ENCODE assay signal across 34 cellular contexts in the genomic region with DNA sequence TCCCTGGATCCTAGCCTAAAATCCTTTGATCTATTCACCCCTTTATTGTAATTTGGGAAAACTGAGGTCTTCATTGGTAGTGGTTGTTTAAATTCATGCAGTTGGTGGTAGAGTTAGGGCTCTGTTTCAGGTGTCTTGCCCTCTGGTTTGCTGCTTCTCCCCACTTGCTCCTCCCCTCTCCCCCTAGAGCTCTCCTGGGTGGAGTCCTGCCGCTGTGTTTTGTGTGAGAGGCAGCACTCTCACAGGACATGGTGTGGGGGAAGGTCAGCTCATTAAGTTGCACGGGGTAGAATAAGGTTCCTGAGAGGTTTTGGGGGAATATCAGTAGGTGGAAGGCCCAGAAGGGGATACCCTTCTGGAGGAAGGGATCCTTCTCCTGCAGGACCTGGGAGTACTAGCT.
"Had no signal": no experiment of that assay in that cellular context is flagged by ENCODE, and none has a peak within 500 bp of the region (broad histone marks: within the 10 kb centered on the region; RNA-seq: fewer than 3 reads in every experiment).

No MANE protein-coding gene starts in this region.

- H3K4me3 Mint-ChIP-seq: activated CD4-positive, alpha-beta memory T cell treated with anti-CD3 and anti-CD28 coated beads, Interleukin-2, amount 10 ng/mL, durations not matched to agents 7 days and 5 days; activated CD4-positive, alpha-beta T cell treated with anti-CD3 and anti-CD28 coated beads for 36 hours; activated CD4-positive, alpha-beta T cell treated with anti-CD3 and anti-CD28 coated beads, Interleukin-2, amount 10 ng/mL, durations not matched to agents 7 days and 5 days; activated naive CD8-positive, alpha-beta T cell; activated T-cell treated with anti-CD3 and anti-CD28 coated beads, Interleukin-2, amount 50 U/mL, for 4 hours; activated T-helper 17 cell treated with anti-CD3 and anti-CD28 coated beads, Interleukin-2, amount 50 U/mL, for 72 hours; central memory CD8-positive, alpha-beta T cell; dendritic cell treated with granulocyte-macrophage colony-stimulating factor and Interleukin-4, amounts not matched to agents 40 ng/mL and 50 ng/mL, for 4 days; endodermal cell; T-helper 17 cell; T-helper 2 cell treated with Interferon-gamma antibody and Interleukin-4, amounts not matched to agents 5 μg/mL and 100 μg/mL, for 36 hours had no signal

- DNase-seq: activated CD4-positive, alpha-beta memory T cell treated with anti-CD3 and anti-CD28 coated beads, Interleukin-2, amount 10 ng/mL, durations not matched to agents 7 days and 5 days; activated CD4-positive, alpha-beta T cell treated with anti-CD3 and anti-CD28 coated beads for 36 hours; activated CD4-positive, alpha-beta T cell treated with anti-CD3 and anti-CD28 coated beads, Interleukin-2, amount 10 ng/mL, durations not matched to agents 7 days and 5 days; activated CD4-positive, alpha-beta T cell treated with anti-CD3 and anti-CD28 coated beads, Interleukin-2, amount 50 U/mL, for 4 hours; activated CD4-positive, CD25-positive, alpha-beta regulatory T cell; activated CD4-positive, CD25-positive, alpha-beta regulatory T cell treated with anti-CD3 and anti-CD28 coated beads, Interleukin-2, amount 50 U/mL, for 72 hours; activated CD8-positive, alpha-beta memory T cell treated with anti-CD3 and anti-CD28 coated beads for 24 hours; activated effector memory CD4-positive, alpha-beta T cell treated with Interleukin-2 at 50 U/mL for 16 hours; activated gamma-delta T cell treated with Interleukin-2 at 50 U/mL for 16 hours; activated naive CD4-positive, alpha-beta T cell treated with anti-CD3 and anti-CD28 coated beads, Interleukin-2, amount 50 U/mL, for 16 hours; activated naive CD4-positive, alpha-beta T cell treated with Interleukin-2 at 50 U/mL for 16 hours; activated T-cell treated with anti-CD3 and anti-CD28 coated beads, Interleukin-2, amount 50 U/mL, for 4 hours; amniotic stem cell; anterior cingulate cortex; brain microvascular endothelial cell; dorsolateral prefrontal cortex; effector memory CD4-positive, alpha-beta T cell; endodermal cell; foreskin fibroblast; heart left ventricle; T-helper 1 cell; T-helper 17 cell; T1000; WERI-Rb-1 had no signal

- ATAC-seq: activated CD4-positive, alpha-beta T cell treated with anti-CD3 and anti-CD28 coated beads for 36 hours; activated T-cell treated with anti-CD3 and anti-CD28 coated beads, Interleukin-2, amount 50 U/mL, for 4 hours; activated T-helper 17 cell treated with anti-CD3 and anti-CD28 coated beads, Interleukin-2, amount 50 U/mL, for 72 hours; esophagus mucosa; heart left ventricle; T-helper 17 cell had no signal

- H3K9me3 Mint-ChIP-seq: activated CD4-positive, alpha-beta memory T cell treated with anti-CD3 and anti-CD28 coated beads, Interleukin-2, amount 10 ng/mL, durations not matched to agents 7 days and 5 days; activated CD4-positive, alpha-beta T cell treated with anti-CD3 and anti-CD28 coated beads, Interleukin-2, amount 10 ng/mL, durations not matched to agents 7 days and 5 days; central memory CD8-positive, alpha-beta T cell; dendritic cell treated with granulocyte-macrophage colony-stimulating factor and Interleukin-4, amounts not matched to agents 40 ng/mL and 50 ng/mL, for 4 days had no signal

- H3K4me1 Mint-ChIP-seq: activated CD4-positive, alpha-beta memory T cell treated with anti-CD3 and anti-CD28 coated beads, Interleukin-2, amount 10 ng/mL, durations not matched to agents 7 days and 5 days; activated CD4-positive, alpha-beta T cell treated with anti-CD3 and anti-CD28 coated beads for 36 hours; activated CD4-positive, alpha-beta T cell treated with anti-CD3 and anti-CD28 coated beads, Interleukin-2, amount 10 ng/mL, durations not matched to agents 7 days and 5 days; activated T-helper 17 cell treated with anti-CD3 and anti-CD28 coated beads, Interleukin-2, amount 50 U/mL, for 72 hours; central memory CD8-positive, alpha-beta T cell; T-helper 17 cell had no signal

- H3K27me3 ChIP-seq: brain microvascular endothelial cell had no signal

- FAIRE-seq: astrocyte, bronchial epithelial cell, frontal cortex had no signal

- H3K36me3 Mint-ChIP-seq: activated naive CD8-positive, alpha-beta T cell had no signal

- H3K36me3 ChIP-seq: brain microvascular endothelial cell, heart left ventricle, WERI-Rb-1 had no signal

- H3K4me1 ChIP-seq: heart left ventricle had no signal

- H3K4me3 ChIP-seq: coronary artery, dorsolateral prefrontal cortex, heart left ventricle had no signal

- H3K27ac Mint-ChIP-seq: activated CD4-positive, alpha-beta memory T cell treated with anti-CD3 and anti-CD28 coated beads, Interleukin-2, amount 10 ng/mL, durations not matched to agents 7 days and 5 days; activated CD4-positive, alpha-beta T cell treated with anti-CD3 and anti-CD28 coated beads for 36 hours; activated CD4-positive, alpha-beta T cell treated with anti-CD3 and anti-CD28 coated beads, Interleukin-2, amount 10 ng/mL, durations not matched to agents 7 days and 5 days; activated naive CD8-positive, alpha-beta T cell; activated T-helper 17 cell treated with anti-CD3 and anti-CD28 coated beads, Interleukin-2, amount 50 U/mL, for 72 hours; dendritic cell treated with granulocyte-macrophage colony-stimulating factor and Interleukin-4, amounts not matched to agents 40 ng/mL and 50 ng/mL, for 4 days; endodermal cell; T-helper 17 cell; T-helper 2 cell treated with Interferon-gamma antibody and Interleukin-4, amounts not matched to agents 5 μg/mL and 100 μg/mL, for 36 hours had no signal

- H3K27ac ChIP-seq: brain microvascular endothelial cell, coronary artery, dorsolateral prefrontal cortex, heart left ventricle, WERI-Rb-1 had no signal
